In genomic region chr14:88321692-88322504, GRCh38 we compare ENCODE assay signal across 15 cellular contexts. TPM values are rescaled to one million over a fixed set of nuclear protein-coding genes. Genes with fewer than 3 reads are reported as not detected.
A peak's percentile ranks its signal among the peaks of the same experiment; 100 is the strongest.
DNase-seq lines count a peak whose midpoint lies in the region; ATAC-seq and TF ChIP-seq lines count a peak whose summit lies in the region.
"Had no signal": no experiment of that assay in that cellular context is flagged by ENCODE, and none has a peak within 500 bp of the region (broad histone marks: within the 10 kb centered on the region; RNA-seq: fewer than 3 reads in every experiment).

No MANE protein-coding gene starts in this region.

- no peak overlapping the region for H3K4ac ChIP-seq in IMR-90 (ENCODE audit: low read depth, low read length)

- H3K9me3 Mint-ChIP-seq in neural progenitor cell, result no peaks in the 10 kb centered on the region
- H3K9me3 Mint-ChIP-seq: natural killer cell had no signal

- H2BK120ac ChIP-seq in IMR-90 (ENCODE audit: low read depth, low read length), result no peak overlapping the region

- H3K36me3 ChIP-seq in IMR-90 (ENCODE audit: control insufficient read depth, insufficient read depth, low read length) (no peaks in the 10 kb centered on the region), ectodermal cell (ENCODE audit: control insufficient read depth, insufficient read depth, low read length) (no peaks in the 10 kb centered on the region), neural progenitor cell (no peaks in the 10 kb centered on the region)
- H3K36me3 ChIP-seq: brain microvascular endothelial cell, stomach had no signal

- ATAC-seq in IMR-90 (ENCODE audit: low read depth) (no peak), HG02623 (IDR thresholded peaks at IDR 0.05; ENCODE audit: unreplicated experiment) (no peak), HG03196 (IDR thresholded peaks at IDR 0.05; ENCODE audit: unreplicated experiment) (no peak)
- ATAC-seq: natural killer cell had no signal

- peaks cover 2% of the 10 kb centered on the region for H3K36me3 Mint-ChIP-seq in neural progenitor cell
- H3K36me3 Mint-ChIP-seq: natural killer cell had no signal

- no peak for TF ChIP-seq CTCF in IMR-90 (conservative IDR thresholded peaks at IDR 0.05; ENCODE audit: low read depth, low read length)
- no peak for TF ChIP-seq CTCF in neural progenitor cell (IDR thresholded peaks at IDR 0.05)

- H3K14ac ChIP-seq in IMR-90 (replicated peaks; ENCODE audit: low read depth, low read length), result no peak overlapping the region

- H3K27ac ChIP-seq in IMR-90 (ENCODE audit: insufficient read depth, low read length) (no peak overlapping the region), ectodermal cell (ENCODE audit: insufficient read depth, low read depth, low read length, poor library complexity, severe bottlenecking) (no peak overlapping the region), neural progenitor cell (no peak overlapping the region)
- H3K27ac ChIP-seq: brain microvascular endothelial cell, stomach had no signal

- H3K4me3 ChIP-seq in IMR-90 (ENCODE audit: insufficient read depth, low read depth, low read length) (no peak overlapping the region), ectodermal cell (ENCODE audit: insufficient read depth, low read depth, low read length) (peak overlapping the region; percentile 74), neural progenitor cell (peak overlapping the region; percentile 88)

- CTCF ChIA-PET in IMR-90 (lab: Yijun Ruan, JAX), result no interaction called here

- H3K79me2 ChIP-seq in neural progenitor cell (ENCODE audit: low read depth), result peaks cover 5% of the 10 kb centered on the region

- no peak for TF ChIP-seq POLR2A in IMR-90 (IDR thresholded peaks at IDR 0.05; ENCODE audit: low read depth, low read length)

- no peak overlapping the region for H3K27ac Mint-ChIP-seq in neural progenitor cell
- H3K27ac Mint-ChIP-seq: natural killer cell had no signal

- H4K8ac ChIP-seq in IMR-90 (ENCODE audit: low read depth in 2 of 2, low read length in 2 of 2), result no peak overlapping the region

- no TSS peak for BruUV-seq in IMR-90 (replicated peaks; lab: Mats Ljungman, UMichigan)

- no peaks in the 10 kb centered on the region for H3K79me1 ChIP-seq in IMR-90 (ENCODE audit: low read depth in 1 of 2, low read length in 2 of 2)

- in situ Hi-C loops in IMR-90 (cut with MboI; ENCODE audit: low sequenced_read_pairs), result no loop called here

- no peak overlapping the region for H2BK20ac ChIP-seq in IMR-90 (ENCODE audit: low read depth, low read length)

- H3K56ac ChIP-seq in IMR-90 (ENCODE audit: extremely low read depth, insufficient read depth, low read length), result no peak overlapping the region

- intact Hi-C loops in IMR-90 (cut with micrococcal nuclease), result no loop called here

- no peak overlapping the region for H3K4me3 Mint-ChIP-seq in neural progenitor cell

- DNase-seq in Daoy (ENCODE audit: low read depth) (peak; percentile 14), IMR-90 (no peak), neural progenitor cell (ENCODE audit: low spot score) (peak; percentile 59), hippocampal formation (lab: John Stamatoyannopoulos, UW) (no peak)
- DNase-seq in stimulated activated CD4-positive, alpha-beta T cell treated with anti-CD3 and anti-CD28 coated beads, Interleukin-1b, Interleukin-23, amount 100 ng/mL, for 48 hours, result no peak
- DNase-seq: brain microvascular endothelial cell; GDM1; HCEC 1CT; natural killer cell; NK-92 treated with Interleukin-12 subunit alpha and Interleukin-12 subunit beta, amount 100 ng/mL, for 24 hours; stomach had no signal

- H3K9me3 ChIP-seq in IMR-90 (ENCODE audit: control insufficient read depth, insufficient read depth, low read length) (peaks cover 3% of the 10 kb centered on the region; the same call in 1 of the 2 replicates), ectodermal cell (ENCODE audit: control insufficient read depth, low read length) (no peaks in the 10 kb centered on the region), neural progenitor cell (ENCODE audit: low read depth) (no peaks in the 10 kb centered on the region)
- H3K9me3 ChIP-seq: stomach had no signal

- H3K27me3 Mint-ChIP-seq in neural progenitor cell (ENCODE audit: insufficient read depth, low read depth), result peaks cover 23% of the 10 kb centered on the region

- H2AFZ ChIP-seq in IMR-90 (replicated peaks; ENCODE audit: low read length, poor library complexity), result peak overlapping the region; percentile 13
- H2AFZ ChIP-seq in neural progenitor cell (replicated peaks), result peak overlapping the region; percentile 19

- H3K4me1 ChIP-seq in IMR-90 (ENCODE audit: control insufficient read depth, insufficient read depth, low read length) (peaks cover 3% of the 10 kb centered on the region; the same call in 1 of the 2 replicates), ectodermal cell (ENCODE audit: control insufficient read depth, insufficient read depth, low read length) (peaks cover 35% of the 10 kb centered on the region), neural progenitor cell (peaks cover 49% of the 10 kb centered on the region)

- H4K20me1 ChIP-seq in IMR-90 (ENCODE audit: insufficient read depth, low read length), result no peaks in the 10 kb centered on the region
- H4K20me1 ChIP-seq in neural progenitor cell (ENCODE audit: low read depth), result no peaks in the 10 kb centered on the region

- H3K4me2 ChIP-seq in IMR-90 (ENCODE audit: low read depth, low read length) (no peak overlapping the region), neural progenitor cell (peak overlapping the region; percentile 99)

- H3K9ac ChIP-seq in IMR-90 (ENCODE audit: low read depth, low read length) (no peak overlapping the region), neural progenitor cell (no peak overlapping the region)

- dilution Hi-C loops in IMR-90 (cut with HindIII; ENCODE audit: low sequenced_read_pairs, unreplicated experiment), result no loop called here

- H2BK15ac ChIP-seq in IMR-90 (ENCODE audit: low read depth, low read length), result no peak overlapping the region

- H2AK9ac ChIP-seq in IMR-90 (replicated peaks; ENCODE audit: low read depth, low read length, poor library complexity), result no peak overlapping the region

- no peak overlapping the region for H2BK5ac ChIP-seq in IMR-90 (ENCODE audit: low read depth, low read length, poor library complexity, severe bottlenecking)

- POLR2A ChIA-PET in IMR-90 (lab: Charles Lee; ENCODE audit: unreplicated experiment), result no interaction called here

- H4K5ac ChIP-seq in IMR-90 (ENCODE audit: low read depth, low read length), result no peak overlapping the region

- no peak overlapping the region for H4K91ac ChIP-seq in IMR-90 (ENCODE audit: insufficient read depth, low read depth, low read length)

- no peak overlapping the region for H2AK5ac ChIP-seq in IMR-90 (ENCODE audit: low read depth, low read length)

- no peak for TF ChIP-seq RAD21 in IMR-90 (IDR thresholded peaks at IDR 0.05; ENCODE audit: low read length)

- H3K4me1 Mint-ChIP-seq in neural progenitor cell, result peaks cover 29% of the 10 kb centered on the region

- H3K27me3 ChIP-seq in IMR-90 (ENCODE audit: control insufficient read depth, insufficient read depth, low read length) (peaks cover 55% of the 10 kb centered on the region), ectodermal cell (ENCODE audit: control insufficient read depth, insufficient read depth, low read length, poor library complexity, severe bottlenecking) (peaks cover 54% of the 10 kb centered on the region), neural progenitor cell (peaks cover 80% of the 10 kb centered on the region)

- no peaks in the 10 kb centered on the region for H3K9me1 ChIP-seq in IMR-90 (ENCODE audit: insufficient read depth, low read length)

- H3K18ac ChIP-seq in IMR-90 (ENCODE audit: low read depth, low read length), result no peak overlapping the region

- H3K23ac ChIP-seq in IMR-90 (ENCODE audit: low read depth, low read length), result no peak overlapping the region

- WGBS in IMR-90 (ENCODE audit: extremely low coverage in 2 of 2, insufficient read length in 1 of 2), 2 experiments, result 14% methylated on average over 11 of the region's 25 CpGs; no CpG with 5 or more reads in 1 of the 2 experiments
- WGBS in ectodermal cell, 2 experiments, result 31 to 32% methylated on average over 25 of the region's 25 CpGs

- H3F3A ChIP-seq in neural progenitor cell (ENCODE audit: low read depth), result peaks cover 19% of the 10 kb centered on the region

TF ChIP-seq in IMR-90, 13 proteins besides CTCF, POLR2A, EP300 and RAD21:
- TF ChIP-seq RCOR1 (IDR thresholded peaks at IDR 0.05; ENCODE audit: insufficient replicate concordance, low read length) (no peak), SMC3 (IDR thresholded peaks at IDR 0.05; ENCODE audit: low read depth, low read length) (no peak), RFX5 (IDR thresholded peaks at IDR 0.05; ENCODE audit: low read depth, low read length) (no peak), CEBPB (IDR thresholded peaks at IDR 0.05; ENCODE audit: low read depth, low read length) (no peak), MXI1 (IDR thresholded peaks at IDR 0.05; ENCODE audit: borderline replicate concordance, low read depth, low read length) (no peak), FOS (IDR thresholded peaks at IDR 0.05; ENCODE audit: low read depth, low read length) (no peak), CHD1 (IDR thresholded peaks at IDR 0.05; ENCODE audit: low read depth, low read length) (no peak), MAFK (IDR thresholded peaks at IDR 0.05; ENCODE audit: low read depth, low read length) (no peak), BHLHE40 (IDR thresholded peaks at IDR 0.05; ENCODE audit: low read depth, low read length) (no peak), MAZ (IDR thresholded peaks at IDR 0.05; ENCODE audit: borderline replicate concordance, low read depth, low read length) (no peak), NFE2L2 (IDR thresholded peaks at IDR 0.05; ENCODE audit: low read depth, low read length) (no peak)
- TF ChIP-seq, protein P1, sequence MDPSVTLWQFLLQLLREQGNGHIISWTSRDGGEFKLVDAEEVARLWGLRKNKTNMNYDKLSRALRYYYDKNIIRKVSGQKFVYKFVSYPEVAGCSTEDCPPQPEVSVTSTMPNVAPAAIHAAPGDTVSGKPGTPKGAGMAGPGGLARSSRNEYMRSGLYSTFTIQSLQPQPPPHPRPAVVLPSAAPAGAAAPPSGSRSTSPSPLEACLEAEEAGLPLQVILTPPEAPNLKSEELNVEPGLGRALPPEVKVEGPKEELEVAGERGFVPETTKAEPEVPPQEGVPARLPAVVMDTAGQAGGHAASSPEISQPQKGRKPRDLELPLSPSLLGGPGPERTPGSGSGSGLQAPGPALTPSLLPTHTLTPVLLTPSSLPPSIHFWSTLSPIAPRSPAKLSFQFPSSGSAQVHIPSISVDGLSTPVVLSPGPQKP (IDR thresholded peaks at IDR 0.05; ENCODE audit: borderline replicate concordance, low read depth, low read length), result no peak

RNA-seq across cellular contexts. Expression of gene KCNK10, which starts 1.2 kb away (rescaled TPM):
- total RNA-seq in Daoy (2014; rRNA removed; shearing (Covaris generic)), result 0.06 and 0.63 TPM in 2 replicates
- total RNA-seq in IMR-90 (2012; rRNA removed), result not detected in 2 replicates
- polyA plus RNA-seq in IMR-90 (2012; rRNA removed), result not detected in 2 replicates
- not detected in 2 replicates for polyA plus RNA-seq in IMR-90 (2012; cell fraction: cytosol; rRNA removed)
- polyA plus RNA-seq in IMR-90 (2012; cell fraction: nucleus; rRNA removed; ENCODE audit: low replicate concordance), result not detected in 2 replicates
- polyA plus RNA-seq in ectodermal cell (2013, experiment 1 of 4), result 30.1 TPM
- 42.9 TPM for polyA plus RNA-seq in ectodermal cell (2013, experiment 2 of 4)
- polyA plus RNA-seq in ectodermal cell (2013, experiment 3 of 4), result 30.4 TPM
- polyA plus RNA-seq in ectodermal cell (2013, experiment 4 of 4), result 33.0 TPM
- total RNA-seq in neural progenitor cell (ENCODE audit: low replicate concordance), result 6.9 and 11.0 TPM in 2 replicates
- total RNA-seq: glomerular endothelial cell, natural killer cell had no signal

Comparison
In these comparisons a context has a peak if more than half of its experiments do, and no peak if none do; other contexts are left out.
1. DNase-seq: peak in Daoy (single experiment) and neural progenitor cell (single experiment); none in IMR-90 (single experiment), stimulated activated CD4-positive, alpha-beta T cell treated with anti-CD3 and anti-CD28 coated beads, Interleukin-1b, Interleukin-23, amount 100 ng/mL, for 48 hours (single experiment) and hippocampal formation (0 of 2).